4 cellular contexts compared by ENCODE assay signal in genomic region chr10:127378628-127379027, GRCh38.
"Had no signal": no experiment of that assay in that cellular context is flagged by ENCODE, and none has a peak within 500 bp of the region (broad histone marks: within the 10 kb centered on the region; RNA-seq: fewer than 3 reads in every experiment).

No MANE protein-coding gene starts in this region.

- H3K9ac ChIP-seq: KMS-11 had no signal

- H3K27ac ChIP-seq: HL-60, KMS-11 had no signal

- H3K4me3 ChIP-seq: K562 had no signal

- ATAC-seq: HepG2, K562 had no signal

- H3K4me2 ChIP-seq: KMS-11 had no signal
